In the genomic region with DNA sequence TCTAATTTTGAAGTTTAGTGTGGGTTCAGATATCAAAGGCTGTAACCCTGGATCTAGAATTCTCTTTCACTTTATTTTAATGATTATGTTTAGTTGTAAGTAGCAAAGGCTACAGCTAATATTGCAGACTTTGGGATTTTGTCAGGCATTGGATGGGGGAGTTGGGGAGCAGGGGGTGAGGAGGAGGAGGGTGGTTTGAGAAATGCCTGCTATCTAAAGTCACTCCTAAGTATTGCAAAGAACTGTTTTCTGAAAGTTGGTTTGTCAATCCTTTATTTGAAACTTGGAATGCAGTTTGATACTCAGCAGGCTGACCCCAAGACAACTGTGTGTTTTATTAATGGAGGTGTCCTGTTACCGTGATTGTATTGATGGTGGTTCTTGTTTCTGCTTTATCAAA, we compare ENCODE assay signal across 7 cellular contexts. TPM values are rescaled to one million over a fixed set of nuclear protein-coding genes. Genes with fewer than 3 reads are reported as not detected.
DNase-seq lines count a peak whose midpoint lies in the region; ATAC-seq and TF ChIP-seq lines count a peak whose summit lies in the region.

No MANE protein-coding gene starts in this region.

- H3K27ac Mint-ChIP-seq in T-cell = peak overlapping the region in 1 of 2 donors; percentile 95

- no peak overlapping the region for H3K27ac ChIP-seq in testis

- H3K4me1 ChIP-seq in HAP-1 = peaks cover 28% of the 10 kb centered on the region
- no peaks in the 10 kb centered on the region for H3K4me1 ChIP-seq in testis

- intact Hi-C loops in testis (cut with DNase I; ENCODE audit: low total_unique reads) = no loop called here

- TF ChIP-seq CTCF in fibroblast of pulmonary artery (IDR thresholded peaks at IDR 0.05; ENCODE audit: low read length, missing control alignments) (no peak), testis (IDR thresholded peaks at IDR 0.05) (no peak)

- WGBS in testis, 2 donors = 37 to 56% methylated on average over 1 of the region's 1 CpG

- H3K9me3 Mint-ChIP-seq in T-cell = no peaks in the 10 kb centered on the region

- CTCF ChIA-PET in T-cell (lab: Charles Lee) = interaction anchor here in 1 of 2 donors (0.5 to 1.5 kb wide), 2 partner anchors 27 to 1257 kb away, joined by 3 read pairs; no protein-coding TSS in a partner anchor

- H3K27me3 ChIP-seq in HAP-1 (ENCODE audit: low read depth) (no peaks in the 10 kb centered on the region), testis (no peaks in the 10 kb centered on the region)

- DNase-seq in HAP-1 (ENCODE audit: low spot score in 2 of 2) (no peak), T-cell (no peak), fibroblast of pulmonary artery (ENCODE audit: low read depth) (no peak), skeletal muscle cell (ENCODE audit: low read depth) (no peak), SHP77 treated with DMSO at 0.1 percent for 48 hours (lab: John Stamatoyannopoulos, UW) (no peak), testis (no peak), NCI-H187 treated with DMSO at 0.1 percent for 48 hours (lab: John Stamatoyannopoulos, UW) (no peak)

- TF ChIP-seq POLR2A in testis (IDR thresholded peaks at IDR 0.05) = no peak

- no peaks in the 10 kb centered on the region for H3K27me3 Mint-ChIP-seq in T-cell

- peak overlapping the region; percentile 92 for H3K4me3 ChIP-seq in HAP-1
- peak overlapping the region; percentile 87 for H3K4me3 ChIP-seq in fibroblast of pulmonary artery (replicated peaks; ENCODE audit: low read depth, low read length)
- H3K4me3 ChIP-seq in skeletal muscle cell (ENCODE audit: low read depth, low read length) = peak overlapping the region; percentile 78
- H3K4me3 ChIP-seq in testis = no peak overlapping the region

- H3K36me3 ChIP-seq in HAP-1 (replicated peaks) (no peaks in the 10 kb centered on the region), testis (ENCODE audit: low read depth, missing control alignments) (no peaks in the 10 kb centered on the region)

- H3K4me3 Mint-ChIP-seq in T-cell = peak overlapping the region; percentile 95

- H3K4me1 Mint-ChIP-seq in T-cell = peaks cover 40 to 45% (median 43%) of the 10 kb centered on the region in 3 donors

- H3K9me3 ChIP-seq in HAP-1 (no peaks in the 10 kb centered on the region), testis (no peaks in the 10 kb centered on the region)

- POLR2A ChIA-PET in T-cell (lab: Charles Lee) = interaction anchor here in 1 of 2 donors (0.6 kb wide), 1 partner anchor 25 kb away, joined by 6 read pairs; no protein-coding TSS in a partner anchor

- no peak for ATAC-seq in T-cell (replicated peaks in 1 of 4)

- in situ Hi-C loops in HAP-1 (cut with MboI; ENCODE audit: low sequenced_read_pairs) = no loop called here

- peaks cover 13% of the 10 kb centered on the region for H3K36me3 Mint-ChIP-seq in T-cell

RNA-seq across cellular contexts. Expression of a gene that starts 1.2 kb away (rescaled TPM):
- total RNA-seq in T-cell = 10 to 100 TPM; 13.6 to 24.5 (median 17.3) TPM
- total RNA-seq in testis = 10 to 100 TPM; 25.5 to 38.8 TPM
- polyA plus RNA-seq in testis (ENCODE audit: insufficient read depth, low read depth, low replicate concordance) = 85.1 TPM

Comparison
In these comparisons a context has a peak if more than half of its experiments do, and no peak if none do; other contexts are left out.
1. H3K4me3 ChIP-seq: peak in HAP-1 (single experiment), fibroblast of pulmonary artery (single experiment) and skeletal muscle cell (single experiment); none in testis (0 of 2).